Comparison of ENCODE assay signal across 18 cellular contexts in genomic region chr2:1503471-1504310, GRCh38.
"Had no signal": no experiment of that assay in that cellular context is flagged by ENCODE, and none has a peak within 500 bp of the region (broad histone marks: within the 10 kb centered on the region; RNA-seq: fewer than 3 reads in every experiment).

No MANE protein-coding gene starts in this region.

- H3K4me3 ChIP-seq: body of pancreas, coronary artery, esophagus squamous epithelium had no signal

- H3K27me3 ChIP-seq: body of pancreas, esophagus squamous epithelium, neutrophil had no signal

- ATAC-seq: activated T-helper 17 cell treated with anti-CD3 and anti-CD28 coated beads, Interleukin-2, amount 50 U/mL, for 72 hours; body of pancreas; T-cell had no signal

- DNase-seq: activated CD4-positive, alpha-beta T cell treated with anti-CD3 and anti-CD28 coated beads, Interleukin-2, amount 50 U/mL, for 48 hours; amniotic stem cell; body of pancreas; central memory CD4-positive, alpha-beta T cell; esophagus squamous epithelium; mammary epithelial cell; naive B cell; SK-N-SH; small intestine; stimulated activated CD4-positive, alpha-beta T cell treated with anti-CD3 and anti-CD28 coated beads, Interleukin-4, amount 100 ng/mL, for 4 hours; stimulated activated CD8-positive, alpha-beta memory T cell treated with anti-CD3 and anti-CD28 coated beads, Interleukin-4, amount 100 ng/mL, for 48 hours; stimulated activated naive CD4-positive, alpha-beta T cell treated with Interleukin-2 at 50 U/mL for 16 hours; T-cell had no signal

- H3K9me3 ChIP-seq: body of pancreas, esophagus squamous epithelium, neutrophil, SK-N-SH had no signal

- H3K36me3 ChIP-seq: esophagus squamous epithelium, neutrophil had no signal

- H3K27ac ChIP-seq: body of pancreas, coronary artery, esophagus squamous epithelium, neutrophil, parathyroid adenoma, VCaP had no signal

- H3K4me1 ChIP-seq: body of pancreas, esophagus squamous epithelium, parathyroid adenoma had no signal
